27 cellular contexts compared by ENCODE assay signal in the genomic region with DNA sequence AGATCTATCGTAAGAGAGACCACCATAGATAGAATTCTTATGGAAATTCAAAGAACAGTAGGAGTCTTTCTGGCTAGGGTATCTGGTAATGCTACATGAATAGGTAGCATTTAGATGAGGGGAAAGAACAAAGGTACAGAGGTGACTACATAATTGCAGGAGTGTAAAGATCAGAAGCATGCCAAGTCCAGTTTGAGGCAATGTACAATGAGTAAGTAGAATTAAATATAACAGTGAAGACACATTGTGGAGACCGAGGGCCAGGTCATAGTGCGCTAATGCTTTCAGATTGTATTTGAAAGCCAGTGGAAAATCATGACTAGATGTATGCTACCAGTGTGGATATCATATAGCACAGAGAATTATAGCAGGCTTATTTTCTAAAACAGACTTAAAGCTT.
"Had no signal": no experiment of that assay in that cellular context is flagged by ENCODE, and none has a peak within 500 bp of the region (broad histone marks: within the 10 kb centered on the region; RNA-seq: fewer than 3 reads in every experiment).

No MANE protein-coding gene starts in this region.

- H3K4me3 ChIP-seq: neural progenitor cell, ovary, psoas muscle, right lobe of liver, sigmoid colon, spleen, suprapubic skin, testis, tibial artery, transverse colon, upper lobe of right lung, uterus had no signal

- H3K4me1 ChIP-seq: neural progenitor cell, parathyroid adenoma, psoas muscle, right lobe of liver, sigmoid colon, spleen, suprapubic skin, testis, tibial artery, upper lobe of right lung, uterus had no signal

- H3K9me3 ChIP-seq: ovary, psoas muscle, right lobe of liver, sigmoid colon, suprapubic skin, testis, tibial artery, transverse colon, upper lobe of right lung, uterus had no signal

- ATAC-seq: natural killer cell; psoas muscle; right cardiac atrium; right lobe of liver; stimulated activated memory B cell treated with anti-CD40 and anti-IgM and Interleukin-4, amounts not matched to agents 10 μg/mL and 1 μg/mL and 100 μg/mL, for 72 hours; stimulated activated naive CD8-positive, alpha-beta T cell treated with anti-CD3 and anti-CD28 coated beads, Interleukin-15, amount 100 ng/mL, for 72 hours; stimulated activated naive CD8-positive, alpha-beta T cell treated with anti-CD3 and anti-CD28 coated beads, Interleukin-15, Interleukin-2, amounts not matched to agents 100 U/mL and 50 U/mL, for 24 hours; upper lobe of right lung had no signal

- H3K36me3 ChIP-seq: neural progenitor cell, ovary, right lobe of liver, sigmoid colon, spleen, suprapubic skin, tibial artery, transverse colon, upper lobe of right lung, uterus had no signal

- DNase-seq: natural killer cell; occipital lobe; ovary; psoas muscle; right cardiac atrium; right lobe of liver; sigmoid colon; small intestine; spleen; stimulated activated CD4-positive, alpha-beta T cell treated with anti-CD3 and anti-CD28 coated beads, Interleukin-12 subunit alpha, Interleukin-12 subunit beta, amount 100 ng/mL, for 4 hours; stimulated activated CD4-positive, alpha-beta T cell treated with anti-CD3 and anti-CD28 coated beads, Interleukin-1b, Interleukin-23, amount 100 ng/mL, for 48 hours; stimulated activated CD4-positive, alpha-beta T cell treated with anti-CD3 and anti-CD28 coated beads, Interleukin-4, amount 100 ng/mL, for 1 hour; stimulated activated CD4-positive, alpha-beta T cell treated with anti-CD3 and anti-CD28 coated beads, Interleukin-4, amount 100 ng/mL, for 4 hours; stimulated activated CD8-positive, alpha-beta memory T cell treated with anti-CD3 and anti-CD28 coated beads, Interleukin-4, amount 100 ng/mL, for 48 hours; stimulated activated naive CD4-positive, alpha-beta T cell; stimulated activated naive CD8-positive, alpha-beta T cell treated with anti-CD3 and anti-CD28 coated beads, Interleukin-15, amount 100 ng/mL, for 72 hours; stimulated activated naive CD8-positive, alpha-beta T cell treated with anti-CD3 and anti-CD28 coated beads, Interleukin-15, Interleukin-2, amounts not matched to agents 100 U/mL and 50 U/mL, for 24 hours; substantia nigra; testis; tibial artery; transverse colon; upper lobe of right lung; uterus had no signal
